In genomic region chr6:87472525-87473418, GRCh38 we compare ENCODE assay signal across 1 cellular context.
TF ChIP-seq lines count a peak whose summit lies in the region.

Gene SLC35A1, plus strand, starts transcription at chr6:87472974. Its CDS starts 30 bp downstream, at chr6:87473004.

TF ChIP-seq in HepG2, 621 proteins besides CTCF, POLR2A, EP300 and RAD21 (continued from another document and continues in another):
- TF ChIP-seq ZFY (CRISPR knock-in tag; IDR thresholded peaks at IDR 0.05), result peak; percentile 91
- peak; percentile 70; the same call in 1 of the 2 replicates for TF ChIP-seq BCL3 (CRISPR knock-in tag; IDR thresholded peaks at IDR 0.05)
- peak; percentile 37; the same call in 1 of the 2 replicates for TF ChIP-seq ZNF691 (CRISPR knock-in tag; IDR thresholded peaks at IDR 0.05; ENCODE audit: borderline replicate concordance, low read depth)
- no peak for TF ChIP-seq PTBP1 (IDR thresholded peaks at IDR 0.05; ENCODE audit: low read depth, low read length, poor library complexity, severe bottlenecking)
- no peak; the same call in 1 of the 2 replicates for TF ChIP-seq ZNF652 (CRISPR knock-in tag; IDR thresholded peaks at IDR 0.05; ENCODE audit: borderline replicate concordance, low read depth)
- peak; percentile 63; the same call in 1 of the 2 replicates for TF ChIP-seq HDAC1 (CRISPR knock-in tag; IDR thresholded peaks at IDR 0.05)
- peak; percentile 75; the same call in 1 of the 2 replicates for TF ChIP-seq CENPT (CRISPR knock-in tag; IDR thresholded peaks at IDR 0.05; ENCODE audit: low read depth)
- TF ChIP-seq MATR3 (CRISPR knock-in tag; IDR thresholded peaks at IDR 0.05), result no peak
- TF ChIP-seq YEATS4 (CRISPR knock-in tag; IDR thresholded peaks at IDR 0.05; ENCODE audit: borderline replicate concordance), result peak; percentile 92
- no peak for TF ChIP-seq ZBTB2 (CRISPR knock-in tag; IDR thresholded peaks at IDR 0.05; ENCODE audit: low read depth)
- peak; percentile 69 for TF ChIP-seq HOXD1 (CRISPR knock-in tag; IDR thresholded peaks at IDR 0.05)
- TF ChIP-seq THAP11 (CRISPR knock-in tag; IDR thresholded peaks at IDR 0.05), result peak; percentile 98
- peak; percentile 83 for TF ChIP-seq NAIF1 (CRISPR knock-in tag; IDR thresholded peaks at IDR 0.05; ENCODE audit: borderline replicate concordance)
- peak; percentile 93 for TF ChIP-seq ARID4A (CRISPR knock-in tag; IDR thresholded peaks at IDR 0.05; ENCODE audit: borderline replicate concordance)
- peak; percentile 63; the same call in 1 of the 2 replicates for TF ChIP-seq MTA1 (CRISPR knock-in tag; IDR thresholded peaks at IDR 0.05; ENCODE audit: borderline replicate concordance)
- TF ChIP-seq KMT2B (CRISPR knock-in tag; IDR thresholded peaks at IDR 0.05), result peak; percentile 95
- TF ChIP-seq ZNF562 (CRISPR knock-in tag; IDR thresholded peaks at IDR 0.05; ENCODE audit: borderline replicate concordance), result no peak
- TF ChIP-seq MED1 (CRISPR knock-in tag; IDR thresholded peaks at IDR 0.05), result peak; percentile 37; the same call in 1 of the 2 replicates
- no peak for TF ChIP-seq RBAK (CRISPR knock-in tag; IDR thresholded peaks at IDR 0.05)
- TF ChIP-seq LCORL (IDR thresholded peaks at IDR 0.05), result no peak
- TF ChIP-seq LCORL (CRISPR knock-in tag; IDR thresholded peaks at IDR 0.05), result no peak; the same call in 1 of the 2 replicates
- TF ChIP-seq NONO (IDR thresholded peaks at IDR 0.05), result no peak
- peak; percentile 71 for TF ChIP-seq NONO (CRISPR knock-in tag; conservative IDR thresholded peaks at IDR 0.05)
- peak; percentile 91 for TF ChIP-seq ZNF317 (CRISPR knock-in tag; IDR thresholded peaks at IDR 0.05)
- TF ChIP-seq MED8 (CRISPR knock-in tag; IDR thresholded peaks at IDR 0.05; ENCODE audit: insufficient replicate concordance), result peak; percentile 69
- no peak for TF ChIP-seq ZNF644 (CRISPR knock-in tag; IDR thresholded peaks at IDR 0.05; ENCODE audit: low read depth)
- peak; percentile 70; the same call in 1 of the 2 replicates for TF ChIP-seq ZNF567 (CRISPR knock-in tag; IDR thresholded peaks at IDR 0.05; ENCODE audit: borderline replicate concordance)
- no peak for TF ChIP-seq ZFP82 (CRISPR knock-in tag; IDR thresholded peaks at IDR 0.05; ENCODE audit: borderline replicate concordance)
- TF ChIP-seq ZNF674 (CRISPR knock-in tag; IDR thresholded peaks at IDR 0.05; ENCODE audit: low read depth), result no peak
- no peak for TF ChIP-seq ZNF549 (CRISPR knock-in tag; IDR thresholded peaks at IDR 0.05)
- peak; percentile 51; the same call in 1 of the 2 replicates for TF ChIP-seq ZNF704 (CRISPR knock-in tag; IDR thresholded peaks at IDR 0.05; ENCODE audit: borderline replicate concordance)
- TF ChIP-seq EZH2 (conservative IDR thresholded peaks at IDR 0.05; ENCODE audit: low read depth, low read length), result no peak
- no peak for TF ChIP-seq HNF4G (IDR thresholded peaks at IDR 0.05; ENCODE audit: borderline replicate concordance, low read depth, low read length)
- 0 out of 2 replicates have a peak, but pooled peaks have one; percentile 35 for TF ChIP-seq HNF4G (CRISPR knock-in tag; IDR thresholded peaks at IDR 0.05; ENCODE audit: borderline replicate concordance, low read depth)
- no peak for TF ChIP-seq PRMT3 (CRISPR knock-in tag; IDR thresholded peaks at IDR 0.05; ENCODE audit: borderline replicate concordance, low read depth)
- TF ChIP-seq ZNF547 (CRISPR knock-in tag; IDR thresholded peaks at IDR 0.05), result peak; percentile 39; the same call in 1 of the 2 replicates
- TF ChIP-seq LBX2 (CRISPR knock-in tag; IDR thresholded peaks at IDR 0.05; ENCODE audit: borderline replicate concordance), result no peak
- TF ChIP-seq KLF13 (CRISPR knock-in tag; IDR thresholded peaks at IDR 0.05), result 0 out of 2 replicates have a peak, but pooled peaks have one; percentile 52
- TF ChIP-seq ZNF816 (CRISPR knock-in tag; IDR thresholded peaks at IDR 0.05; ENCODE audit: borderline replicate concordance), result no peak
- no peak for TF ChIP-seq IKZF1 (IDR thresholded peaks at IDR 0.05)
- 0 out of 2 replicates have a peak, but pooled peaks have one; percentile 48 for TF ChIP-seq MYNN (CRISPR knock-in tag; IDR thresholded peaks at IDR 0.05; ENCODE audit: low read depth)
- no peak for TF ChIP-seq RARG (CRISPR knock-in tag; IDR thresholded peaks at IDR 0.05; ENCODE audit: low read depth)
- TF ChIP-seq ZNF7 (CRISPR knock-in tag; IDR thresholded peaks at IDR 0.05), result no peak
- peak; percentile 91 for TF ChIP-seq ZNF605 (CRISPR knock-in tag; IDR thresholded peaks at IDR 0.05)
- TF ChIP-seq TAF1 (CRISPR knock-in tag; IDR thresholded peaks at IDR 0.05), result peak; percentile 91
- TF ChIP-seq HNF4A (CRISPR knock-in tag; IDR thresholded peaks at IDR 0.05), result no peak
- TF ChIP-seq ZBTB40 (IDR thresholded peaks at IDR 0.05), result no peak
- TF ChIP-seq ZBTB40 (CRISPR knock-in tag; IDR thresholded peaks at IDR 0.05), result peak; percentile 84
- TF ChIP-seq ZBTB38 (CRISPR knock-in tag; IDR thresholded peaks at IDR 0.05), result peak; percentile 50; the same call in 1 of the 2 replicates
- TF ChIP-seq ZSCAN31 (CRISPR knock-in tag; IDR thresholded peaks at IDR 0.05; ENCODE audit: low read depth), result peak; percentile 75; the same call in 1 of the 2 replicates
- no peak; the same call in 1 of the 2 replicates for TF ChIP-seq TOPORS (CRISPR knock-in tag; IDR thresholded peaks at IDR 0.05)
- no peak for TF ChIP-seq ZBTB21 (CRISPR knock-in tag; IDR thresholded peaks at IDR 0.05)
